ENCODE assay signal across 17 cellular contexts in genomic region chr14:92633724-92634123, GRCh38.
DNase-seq lines count a peak whose midpoint lies in the region; ATAC-seq and TF ChIP-seq lines count a peak whose summit lies in the region.
"Had no signal": no experiment of that assay in that cellular context is flagged by ENCODE, and none has a peak within 500 bp of the region (broad histone marks: within the 10 kb centered on the region; RNA-seq: fewer than 3 reads in every experiment).

No MANE protein-coding gene starts in this region.

- peaks cover 8% of the 10 kb centered on the region for H3K4me1 Mint-ChIP-seq in activated T-cell treated with anti-CD3 and anti-CD28 coated beads, Interleukin-2, amount 50 U/mL, for 24 hours (ENCODE audit: low read depth)
- peaks cover 29% of the 10 kb centered on the region for H3K4me1 Mint-ChIP-seq in memory B cell
- H3K4me1 Mint-ChIP-seq: endodermal cell had no signal

- peak; percentile 27 for ATAC-seq in memory B cell (ENCODE audit: low read depth)
- ATAC-seq in GM21390 (IDR thresholded peaks at IDR 0.05; ENCODE audit: unreplicated experiment) = no peak

- H3K27ac Mint-ChIP-seq in activated T-cell treated with anti-CD3 and anti-CD28 coated beads, Interleukin-2, amount 50 U/mL, for 24 hours = peak overlapping the region; percentile 41
- H3K27ac Mint-ChIP-seq in memory B cell = peak overlapping the region; percentile 39
- H3K27ac Mint-ChIP-seq: activated CD4-positive, alpha-beta memory T cell treated with anti-CD3 and anti-CD28 coated beads for 36 hours; endodermal cell had no signal

- TF ChIP-seq CTCF in cardiac fibroblast (IDR thresholded peaks at IDR 0.05; ENCODE audit: low read depth, low read length) = no peak

- no peak for DNase-seq in activated T-cell treated with anti-CD3 and anti-CD28 coated beads, Interleukin-2, amount 50 U/mL, for 24 hours
- no peak for DNase-seq in activated T-cell treated with anti-CD3 and anti-CD28 coated beads, Interleukin-2, amount 50 U/mL, for 1 hour
- DNase-seq in cardiac fibroblast (ENCODE audit: low read depth in 2 of 2) (peak; percentile 42 to 50), memory B cell (ENCODE audit: low spot score in 2 of 2) (no peak), occipital lobe (lab: John Stamatoyannopoulos, UW) (no peak), NCI-H1930 (lab: John Stamatoyannopoulos, UW) (no peak)
- no peak for DNase-seq in activated CD4-positive, alpha-beta T cell treated with anti-CD3 and anti-CD28 coated beads for 48 hours
- DNase-seq: 8988T; activated CD4-positive, alpha-beta memory T cell treated with anti-CD3 and anti-CD28 coated beads for 36 hours; caudate nucleus; DMS79; endodermal cell; NK-92 treated with Interleukin-12 subunit alpha and Interleukin-12 subunit beta, amount 100 ng/mL, for 24 hours; RPMI8226 had no signal

- H3K27me3 Mint-ChIP-seq in activated T-cell treated with anti-CD3 and anti-CD28 coated beads, Interleukin-2, amount 50 U/mL, for 24 hours = no peaks in the 10 kb centered on the region
- no peaks in the 10 kb centered on the region for H3K27me3 Mint-ChIP-seq in memory B cell
- H3K27me3 Mint-ChIP-seq: activated CD4-positive, alpha-beta memory T cell treated with anti-CD3 and anti-CD28 coated beads for 36 hours had no signal

- no peaks in the 10 kb centered on the region for H3K9me3 Mint-ChIP-seq in activated T-cell treated with anti-CD3 and anti-CD28 coated beads, Interleukin-2, amount 50 U/mL, for 24 hours
- H3K9me3 Mint-ChIP-seq in memory B cell = peaks cover 4% of the 10 kb centered on the region
- H3K9me3 Mint-ChIP-seq: activated CD4-positive, alpha-beta memory T cell treated with anti-CD3 and anti-CD28 coated beads for 36 hours; endodermal cell had no signal

- no peak overlapping the region for H3K4me3 Mint-ChIP-seq in activated T-cell treated with anti-CD3 and anti-CD28 coated beads, Interleukin-2, amount 50 U/mL, for 24 hours
- H3K4me3 Mint-ChIP-seq in memory B cell = peak overlapping the region; percentile 68
- H3K4me3 Mint-ChIP-seq: activated CD4-positive, alpha-beta memory T cell treated with anti-CD3 and anti-CD28 coated beads for 36 hours; endodermal cell had no signal

- peaks cover 5% of the 10 kb centered on the region for H3K36me3 Mint-ChIP-seq in activated T-cell treated with anti-CD3 and anti-CD28 coated beads, Interleukin-2, amount 50 U/mL, for 24 hours (ENCODE audit: low read depth)
- H3K36me3 Mint-ChIP-seq in memory B cell = peaks cover 11% of the 10 kb centered on the region
- H3K36me3 Mint-ChIP-seq: activated CD4-positive, alpha-beta memory T cell treated with anti-CD3 and anti-CD28 coated beads for 36 hours had no signal

- H3K4me3 ChIP-seq in cardiac fibroblast (replicated peaks in 1 of 2; ENCODE audit: low read depth in 2 of 2, low read length in 2 of 2) = no peak overlapping the region
- H3K4me3 ChIP-seq: smooth muscle cell, tibial artery had no signal

Comparison
In these comparisons a context has a peak if more than half of its experiments do, and no peak if none do; other contexts are left out.
1. DNase-seq: peak in cardiac fibroblast (2 of 2); none in activated T-cell treated with anti-CD3 and anti-CD28 coated beads, Interleukin-2, amount 50 U/mL, for 24 hours (single experiment), activated T-cell treated with anti-CD3 and anti-CD28 coated beads, Interleukin-2, amount 50 U/mL, for 1 hour (single experiment), memory B cell (0 of 2), occipital lobe (single experiment), activated CD4-positive, alpha-beta T cell treated with anti-CD3 and anti-CD28 coated beads for 48 hours (single experiment) and NCI-H1930 (0 of 2).